In genomic region chr14:60249321-60250251, GRCh38 we compare ENCODE assay signal across 8 cellular contexts. TPM values are rescaled to one million over a fixed set of nuclear protein-coding genes. Genes with fewer than 3 reads are reported as not detected.
DNase-seq lines count a peak whose midpoint lies in the region; ATAC-seq and TF ChIP-seq lines count a peak whose summit lies in the region.

No MANE protein-coding gene starts in this region.

- H3K27ac ChIP-seq in CD8-positive, alpha-beta memory T cell (ENCODE audit: low read depth, low read length), result peak overlapping the region; percentile 65
- H3K27ac ChIP-seq in PC-3 (ENCODE audit: low read length) (peak overlapping the region; percentile 3), fibroblast of lung (ENCODE audit: insufficient read depth, low read length) (peak overlapping the region; percentile 56)
- peak overlapping the region; percentile 81 for H3K27ac ChIP-seq in naive thymus-derived CD4-positive, alpha-beta T cell (ENCODE audit: low read depth, low read length)

- no peaks in the 10 kb centered on the region for H3K9me2 ChIP-seq in PC-3 (replicated peaks; ENCODE audit: low read length)

- no peaks in the 10 kb centered on the region for H3F3A ChIP-seq in PC-3 (ENCODE audit: low read length, unreplicated experiment)

- 0 out of 2 replicates have a peak, but pooled peaks have one; percentile 15 for TF ChIP-seq CTCF in PC-3 (conservative IDR thresholded peaks at IDR 0.05; ENCODE audit: low read depth, low read length)
- no peak for TF ChIP-seq CTCF in fibroblast of lung (conservative IDR thresholded peaks at IDR 0.05 in 1 of 2, IDR thresholded peaks at IDR 0.05 in 1 of 2; ENCODE audit: low read depth in 1 of 2, low read length in 2 of 2)

- peak overlapping the region; percentile 75 for H3K9ac ChIP-seq in PC-3 (ENCODE audit: low read length)
- H3K9ac ChIP-seq in fibroblast of lung (ENCODE audit: insufficient read depth, low read length), result peak overlapping the region; percentile 89

- H3K27ac Mint-ChIP-seq in CD8-positive, alpha-beta memory T cell, result peak overlapping the region; percentile 49 to 100 (median 86)
- H3K27ac Mint-ChIP-seq in naive thymus-derived CD4-positive, alpha-beta T cell, result peak overlapping the region; percentile 55 to 100 (median 92)
- peak overlapping the region; percentile 99 for H3K27ac Mint-ChIP-seq in stimulated activated memory B cell treated with anti-CD40 and anti-IgM and Interleukin-4, amounts not matched to agents 10 μg/mL and 1 μg/mL and 100 μg/mL, for 72 hours

- H3K79me2 ChIP-seq in PC-3 (ENCODE audit: low read length) (peaks cover 48% of the 10 kb centered on the region), fibroblast of lung (ENCODE audit: control insufficient read depth, insufficient read depth, low read length) (peaks cover 46% of the 10 kb centered on the region)

- intact Hi-C loops in PC-3 (cut with micrococcal nuclease), result loop anchor here (1.0 to 10.0 kb wide), 9 partner anchors 10 to 1015 kb away; partner anchors contain the start of genes JKAMP, L3HYPDH and PCNX4
- intact Hi-C loops in naive thymus-derived CD4-positive, alpha-beta T cell (cut with micrococcal nuclease), result loop anchor here (1.0 to 10.0 kb wide), 28 partner anchors 17 to 1951 kb away; partner anchors contain the start of genes DHRS7 (in 2 of the 2), HIF1A (in 2 of the 2), JKAMP (in 2 of the 2) and L3HYPDH (in 2 of the 2)

- peaks cover 28% of the 10 kb centered on the region for H3K4me1 ChIP-seq in CD8-positive, alpha-beta memory T cell (ENCODE audit: insufficient read depth, low read length)
- H3K4me1 ChIP-seq in PC-3 (ENCODE audit: insufficient read depth, low read length) (peaks cover 30% of the 10 kb centered on the region), fibroblast of lung (ENCODE audit: control insufficient read depth, extremely low read depth, insufficient read depth, low read length) (peaks cover 4% of the 10 kb centered on the region)
- peaks cover 7 to 44% of the 10 kb centered on the region in 2 donors for H3K4me1 ChIP-seq in naive thymus-derived CD4-positive, alpha-beta T cell (ENCODE audit: control insufficient read depth in 2 of 2, insufficient read depth in 2 of 2, low read length in 2 of 2)

- no TSS peak for BruUV-seq in PC-3 (replicated peaks; lab: Mats Ljungman, UMichigan)

- H3K27me3 Mint-ChIP-seq in CD8-positive, alpha-beta memory T cell, result peaks cover 0 to 4% of the 10 kb centered on the region in 2 donors
- H3K27me3 Mint-ChIP-seq in naive thymus-derived CD4-positive, alpha-beta T cell, result no peaks in the 10 kb centered on the region
- H3K27me3 Mint-ChIP-seq in stimulated activated memory B cell treated with anti-CD40 and anti-IgM and Interleukin-4, amounts not matched to agents 10 μg/mL and 1 μg/mL and 100 μg/mL, for 72 hours, result no peaks in the 10 kb centered on the region

- H4K20me1 ChIP-seq in PC-3 (ENCODE audit: low read length), result peaks cover 36% of the 10 kb centered on the region
- peaks cover 6% of the 10 kb centered on the region for H4K20me1 ChIP-seq in fibroblast of lung (ENCODE audit: control insufficient read depth, extremely low read depth, insufficient read depth, low read length)

- no peaks in the 10 kb centered on the region for H3K36me3 ChIP-seq in CD8-positive, alpha-beta memory T cell (ENCODE audit: insufficient read depth, low read length)
- H3K36me3 ChIP-seq in PC-3 (ENCODE audit: low read depth, low read length) (no peaks in the 10 kb centered on the region), fibroblast of lung (ENCODE audit: control insufficient read depth, insufficient read depth, low read length) (no peaks in the 10 kb centered on the region)
- no peaks in the 10 kb centered on the region for H3K36me3 ChIP-seq in naive thymus-derived CD4-positive, alpha-beta T cell (ENCODE audit: control insufficient read depth in 2 of 3, insufficient read depth in 3 of 3, low read length in 3 of 3)

- no peaks in the 10 kb centered on the region for H3K27me3 ChIP-seq in CD8-positive, alpha-beta memory T cell (ENCODE audit: insufficient read depth, low read length, poor library complexity, severe bottlenecking)
- H3K27me3 ChIP-seq in PC-3 (ENCODE audit: low read length) (no peaks in the 10 kb centered on the region), fibroblast of lung (ENCODE audit: control insufficient read depth, insufficient read depth, low read length) (no peaks in the 10 kb centered on the region)
- H3K27me3 ChIP-seq in naive thymus-derived CD4-positive, alpha-beta T cell (ENCODE audit: control insufficient read depth in 2 of 2, insufficient read depth in 2 of 2, low read length in 2 of 2), result no peaks in the 10 kb centered on the region

- H3K9me3 ChIP-seq in CD8-positive, alpha-beta memory T cell (ENCODE audit: low read length), result no peaks in the 10 kb centered on the region
- no peaks in the 10 kb centered on the region for H3K9me3 ChIP-seq in PC-3 (ENCODE audit: low read length)
- H3K9me3 ChIP-seq in fibroblast of lung (ENCODE audit: control insufficient read depth, insufficient read depth, low read depth, low read length), result no peaks in the 10 kb centered on the region
- no peaks in the 10 kb centered on the region for H3K9me3 ChIP-seq in naive thymus-derived CD4-positive, alpha-beta T cell (ENCODE audit: control insufficient read depth in 2 of 3, low read length in 3 of 3)

- peak overlapping the region; percentile 70 for H3K4me3 ChIP-seq in CD8-positive, alpha-beta memory T cell (ENCODE audit: low read length)
- H3K4me3 ChIP-seq in PC-3 (ENCODE audit: low read length) (peak overlapping the region; percentile 69), fibroblast of lung (replicated peaks in 1 of 4; ENCODE audit: control extremely low read depth in 1 of 4, insufficient read depth in 1 of 4, low read depth in 3 of 4, low read length in 4 of 4) (peak overlapping the region; percentile 57 to 87 (median 73))
- peak overlapping the region; percentile 49 for H3K4me3 ChIP-seq in naive thymus-derived CD4-positive, alpha-beta T cell (ENCODE audit: low read length)

- peaks cover 0 to 14% (median 0%) of the 10 kb centered on the region in 3 donors for H3K36me3 Mint-ChIP-seq in CD8-positive, alpha-beta memory T cell
- H3K36me3 Mint-ChIP-seq in naive thymus-derived CD4-positive, alpha-beta T cell, result peaks cover 0 to 6% (median 0%) of the 10 kb centered on the region in 5 donors
- no peaks in the 10 kb centered on the region for H3K36me3 Mint-ChIP-seq in stimulated activated memory B cell treated with anti-CD40 and anti-IgM and Interleukin-4, amounts not matched to agents 10 μg/mL and 1 μg/mL and 100 μg/mL, for 72 hours

- H2AFZ ChIP-seq in PC-3 (ENCODE audit: low read length) (peak overlapping the region; percentile 56), fibroblast of lung (ENCODE audit: low read length) (no peak overlapping the region)

- POLR2A ChIA-PET in CD8-positive, alpha-beta memory T cell (lab: Charles Lee), result interaction anchor here (0.6 to 2.7 kb wide), 23 partner anchors 11 to 1951 kb away, joined by 3 to 37 read pairs (median 4); partner anchors contain the start of genes ARID4A, DAAM1, DHRS7 and JKAMP
- POLR2A ChIA-PET in PC-3 (lab: Charles Lee; ENCODE audit: unreplicated experiment), result interaction anchor here (0.6 to 1.0 kb wide), 19 partner anchors 10 to 1679 kb away, joined by 3 to 23 read pairs (median 4); partner anchors contain the start of gene PCNX4
- POLR2A ChIA-PET in naive thymus-derived CD4-positive, alpha-beta T cell (lab: Charles Lee), result interaction anchor here (0.7 to 2.7 kb wide), 23 partner anchors 12 to 1951 kb away, joined by 3 to 46 read pairs (median 4); partner anchors contain the start of genes ARID4A, DHRS7, JKAMP and KIAA0586

- H3K4me1 Mint-ChIP-seq in CD8-positive, alpha-beta memory T cell, result peaks cover 55 to 60% (median 58%) of the 10 kb centered on the region in 3 donors
- peaks cover 44 to 66% (median 56%) of the 10 kb centered on the region in 7 donors for H3K4me1 Mint-ChIP-seq in naive thymus-derived CD4-positive, alpha-beta T cell
- H3K4me1 Mint-ChIP-seq in stimulated activated memory B cell treated with anti-CD40 and anti-IgM and Interleukin-4, amounts not matched to agents 10 μg/mL and 1 μg/mL and 100 μg/mL, for 72 hours, result peaks cover 55% of the 10 kb centered on the region

- H3K4me2 ChIP-seq in PC-3 (ENCODE audit: low read length) (peak overlapping the region; percentile 79), fibroblast of lung (ENCODE audit: extremely low read depth, insufficient read depth, low read length) (peak overlapping the region; percentile 98)

- CTCF ChIA-PET in CD8-positive, alpha-beta memory T cell (lab: Charles Lee), result interaction anchor here (1.0 to 2.8 kb wide), 9 partner anchors 17 to 1031 kb away, joined by 3 to 16 read pairs (median 5); partner anchors contain the start of gene DHRS7
- CTCF ChIA-PET in PC-3 (lab: Charles Lee), result interaction anchor here (0.6 to 1.8 kb wide), 6 partner anchors 9 to 98 kb away, joined by 3 to 13 read pairs (median 4); no protein-coding TSS in a partner anchor
- CTCF ChIA-PET in naive thymus-derived CD4-positive, alpha-beta T cell (lab: Charles Lee), result interaction anchor here (1.0 to 3.0 kb wide), 4 partner anchors 66 to 82 kb away, joined by 3 to 12 read pairs (median 8); no protein-coding TSS in a partner anchor

- DNase-seq in CD8-positive, alpha-beta memory T cell, result peak; percentile 27 to 75 (median 45)
- peak; percentile 54 for DNase-seq in HPDE6-E6E7 (ENCODE audit: extremely low spot score)
- DNase-seq in PC-3, result peak; percentile 88
- peak; percentile 12 to 60 for DNase-seq in activated T-helper 1 cell treated with anti-CD3 and anti-CD28 coated beads, Interleukin-2, amount 50 U/mL, for 16 hours (ENCODE audit: low read depth in 1 of 2, low spot score in 1 of 2)
- DNase-seq in fibroblast of lung (ENCODE audit: low read depth in 2 of 2), result peak; percentile 66 to 68
- peak in 8 of 9 donors; percentile 23 to 74 (median 52) for DNase-seq in naive thymus-derived CD4-positive, alpha-beta T cell

- H3K4me3 Mint-ChIP-seq in CD8-positive, alpha-beta memory T cell, result peak overlapping the region; percentile 90 to 99 (median 95)
- H3K4me3 Mint-ChIP-seq in naive thymus-derived CD4-positive, alpha-beta T cell, result peak overlapping the region; percentile 90 to 98 (median 94)
- H3K4me3 Mint-ChIP-seq in stimulated activated memory B cell treated with anti-CD40 and anti-IgM and Interleukin-4, amounts not matched to agents 10 μg/mL and 1 μg/mL and 100 μg/mL, for 72 hours, result peak overlapping the region; percentile 99

- peak; percentile 40 for ATAC-seq in GM19463 (IDR thresholded peaks at IDR 0.05; ENCODE audit: unreplicated experiment)
- ATAC-seq in PC-3, result peak; percentile 58
- peak; percentile 40 for ATAC-seq in naive thymus-derived CD4-positive, alpha-beta T cell
- peak; percentile 66 for ATAC-seq in stimulated activated memory B cell treated with anti-CD40 and anti-IgM and Interleukin-4, amounts not matched to agents 10 μg/mL and 1 μg/mL and 100 μg/mL, for 72 hours

- peaks cover 0 to 2% (median 0%) of the 10 kb centered on the region in 5 donors for H3K9me3 Mint-ChIP-seq in CD8-positive, alpha-beta memory T cell
- peaks cover 0 to 9% (median 0%) of the 10 kb centered on the region in 11 donors for H3K9me3 Mint-ChIP-seq in naive thymus-derived CD4-positive, alpha-beta T cell
- no peaks in the 10 kb centered on the region for H3K9me3 Mint-ChIP-seq in stimulated activated memory B cell treated with anti-CD40 and anti-IgM and Interleukin-4, amounts not matched to agents 10 μg/mL and 1 μg/mL and 100 μg/mL, for 72 hours

RNA-seq across cellular contexts. Expression of gene PPM1A, which starts 0.6 kb away (rescaled TPM):
- 10 to 100 TPM; 54.6 to 55.3 TPM for total RNA-seq in CD8-positive, alpha-beta memory T cell
- polyA plus RNA-seq in CD8-positive, alpha-beta memory T cell, result 22.3 TPM
- total RNA-seq in PC-3 (2014; rRNA removed), result 69.3 and 69.4 TPM in 2 replicates
- total RNA-seq in fibroblast of lung, result 21.8 and 25.9 TPM in 2 replicates
- 38.0 and 51.3 TPM in 2 replicates for polyA plus RNA-seq in fibroblast of lung
- polyA plus RNA-seq in fibroblast of lung (2012), result 32.1 and 35.6 TPM in 2 replicates
- 14.3 and 36.8 TPM in 2 replicates for polyA minus RNA-seq in fibroblast of lung (ENCODE audit: low replicate concordance)
- 10 to 100 TPM; 42.0 to 71.4 (median 47.3) TPM for total RNA-seq in naive thymus-derived CD4-positive, alpha-beta T cell
- 10 to 100 TPM; 15.7 to 20.8 TPM for polyA plus RNA-seq in naive thymus-derived CD4-positive, alpha-beta T cell

Comparison
In these comparisons a context has a peak if more than half of its experiments do, and no peak if none do; other contexts are left out.
1. Peak in every context shown above with its lines: DNase-seq, ATAC-seq, H3K4me3 ChIP-seq and H3K27ac ChIP-seq.
2. DNase-seq: peak in every context shown above with its lines; median percentile 88 in PC-3; 67 in fibroblast of lung; 54 in HPDE6-E6E7; 52 in naive thymus-derived CD4-positive, alpha-beta T cell; 45 in CD8-positive, alpha-beta memory T cell; 36 in activated T-helper 1 cell treated with anti-CD3 and anti-CD28 coated beads, Interleukin-2, amount 50 U/mL, for 16 hours.
3. H3K27ac ChIP-seq: peak in every context shown above with its lines; median percentile 81 in naive thymus-derived CD4-positive, alpha-beta T cell; 65 in CD8-positive, alpha-beta memory T cell; 56 in fibroblast of lung; 3 in PC-3.